In the genomic region with DNA sequence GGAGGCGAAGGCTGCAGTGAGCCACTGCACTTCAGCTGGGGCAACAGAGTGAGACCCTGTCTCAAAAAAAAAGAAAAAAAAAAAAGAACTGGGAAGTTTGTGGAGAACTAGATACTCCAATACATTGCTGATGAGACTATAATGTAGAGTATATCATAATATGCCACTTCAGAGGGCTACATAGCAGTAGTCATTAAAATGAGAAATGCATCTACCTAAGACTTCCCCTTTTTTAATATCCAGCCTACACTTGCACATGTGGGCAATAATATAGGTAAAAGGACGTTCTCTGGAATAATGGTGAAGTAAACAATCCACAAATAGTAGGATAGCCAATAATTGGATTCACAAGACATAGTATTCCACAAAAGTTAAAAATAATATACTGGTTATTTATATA, we compare ENCODE assay signal across 35 cellular contexts.
"Had no signal": no experiment of that assay in that cellular context is flagged by ENCODE, and none has a peak within 500 bp of the region (broad histone marks: within the 10 kb centered on the region; RNA-seq: fewer than 3 reads in every experiment).

No MANE protein-coding gene starts in this region.

- H3K27ac Mint-ChIP-seq: activated CD4-positive, alpha-beta T cell treated with anti-CD3 and anti-CD28 coated beads, Interleukin-2, amount 10 ng/mL, durations not matched to agents 24 days and 14 days; activated CD8-positive, alpha-beta T cell treated with anti-CD3 and anti-CD28 coated beads for 36 hours; activated naive CD8-positive, alpha-beta T cell treated with anti-CD3 and anti-CD28 coated beads for 36 hours; activated T-cell treated with anti-CD3 and anti-CD28 coated beads, Interleukin-2, amount 50 U/mL, for 72 hours; activated T-helper 17 cell treated with anti-CD3 and anti-CD28 coated beads, Interleukin-2, amount 50 U/mL, for 72 hours had no signal

- ATAC-seq: activated CD8-positive, alpha-beta T cell treated with anti-CD3 and anti-CD28 coated beads for 36 hours; activated T-cell treated with anti-CD3 and anti-CD28 coated beads, Interleukin-2, amount 50 U/mL, for 72 hours; activated T-helper 17 cell treated with anti-CD3 and anti-CD28 coated beads, Interleukin-2, amount 50 U/mL, for 72 hours had no signal

- H3K4me3 Mint-ChIP-seq: activated CD4-positive, alpha-beta T cell treated with anti-CD3 and anti-CD28 coated beads, Interleukin-2, amount 10 ng/mL, durations not matched to agents 24 days and 14 days; activated CD8-positive, alpha-beta T cell treated with anti-CD3 and anti-CD28 coated beads for 36 hours; activated naive CD8-positive, alpha-beta T cell treated with anti-CD3 and anti-CD28 coated beads for 36 hours; activated T-cell treated with anti-CD3 and anti-CD28 coated beads, Interleukin-2, amount 50 U/mL, for 72 hours; activated T-helper 17 cell treated with anti-CD3 and anti-CD28 coated beads, Interleukin-2, amount 50 U/mL, for 72 hours had no signal

- H3K36me3 Mint-ChIP-seq: activated naive CD8-positive, alpha-beta T cell treated with anti-CD3 and anti-CD28 coated beads for 36 hours had no signal

- FAIRE-seq: colon had no signal

- H3K27ac ChIP-seq: brain microvascular endothelial cell, WERI-Rb-1 had no signal

- H3K27me3 ChIP-seq: brain microvascular endothelial cell had no signal

- H3K27me3 Mint-ChIP-seq: activated CD4-positive, alpha-beta T cell treated with anti-CD3 and anti-CD28 coated beads, Interleukin-2, amount 10 ng/mL, durations not matched to agents 24 days and 14 days; activated CD8-positive, alpha-beta T cell treated with anti-CD3 and anti-CD28 coated beads for 36 hours; activated naive CD8-positive, alpha-beta T cell treated with anti-CD3 and anti-CD28 coated beads for 36 hours; activated T-helper 17 cell treated with anti-CD3 and anti-CD28 coated beads, Interleukin-2, amount 50 U/mL, for 72 hours had no signal

- H3K36me3 ChIP-seq: brain microvascular endothelial cell, WERI-Rb-1 had no signal

- H3K9me3 Mint-ChIP-seq: activated CD4-positive, alpha-beta T cell treated with anti-CD3 and anti-CD28 coated beads, Interleukin-2, amount 10 ng/mL, durations not matched to agents 24 days and 14 days; activated CD8-positive, alpha-beta T cell treated with anti-CD3 and anti-CD28 coated beads for 36 hours; activated naive CD8-positive, alpha-beta T cell treated with anti-CD3 and anti-CD28 coated beads for 36 hours; activated T-cell treated with anti-CD3 and anti-CD28 coated beads, Interleukin-2, amount 50 U/mL, for 72 hours; activated T-helper 17 cell treated with anti-CD3 and anti-CD28 coated beads, Interleukin-2, amount 50 U/mL, for 72 hours had no signal

- H3K4me1 Mint-ChIP-seq: activated CD4-positive, alpha-beta T cell treated with anti-CD3 and anti-CD28 coated beads, Interleukin-2, amount 10 ng/mL, durations not matched to agents 24 days and 14 days; activated naive CD8-positive, alpha-beta T cell treated with anti-CD3 and anti-CD28 coated beads for 36 hours; activated T-helper 17 cell treated with anti-CD3 and anti-CD28 coated beads, Interleukin-2, amount 50 U/mL, for 72 hours had no signal

- DNase-seq: activated CD4-positive, alpha-beta T cell treated with anti-CD3 and anti-CD28 coated beads for 1 hour; activated CD4-positive, alpha-beta T cell treated with anti-CD3 and anti-CD28 coated beads, Interleukin-2, amount 10 ng/mL, durations not matched to agents 24 days and 14 days; activated CD4-positive, alpha-beta T cell treated with anti-CD3 and anti-CD28 coated beads, Interleukin-2, amount 50 U/mL, for 4 hours; activated CD4-positive, CD25-positive, alpha-beta regulatory T cell; activated CD8-positive, alpha-beta T cell treated with anti-CD3 and anti-CD28 coated beads for 36 hours; activated effector memory CD4-positive, alpha-beta T cell treated with anti-CD3 and anti-CD28 coated beads, Interleukin-2, amount 50 U/mL, for 16 hours; activated naive CD4-positive, alpha-beta T cell; activated naive CD4-positive, alpha-beta T cell treated with anti-CD3 and anti-CD28 coated beads, Interleukin-2, amount 50 U/mL, for 16 hours; activated naive CD8-positive, alpha-beta T cell treated with anti-CD3 and anti-CD28 coated beads for 36 hours; activated T-cell treated with anti-CD3 and anti-CD28 coated beads, Interleukin-2, amount 50 U/mL, for 1 hour; activated T-cell treated with anti-CD3 and anti-CD28 coated beads, Interleukin-2, amount 50 U/mL, for 72 hours; amniotic stem cell; aorta; brain microvascular endothelial cell; central memory CD4-positive, alpha-beta T cell; KG1; MV-4-11; NCI-H1092; NCI-H1436 treated with DMSO at 0.1 percent for 48 hours; NCI-H1694 treated with DMSO at 0.1 percent for 48 hours; NCI-H2029; NCI-H2107; NCI-H2171; NCI-H510A; NCI-H526; NCI-H748 treated with DMSO at 0.1 percent for 48 hours; NK-92 treated with Interleukin-12 subunit alpha and Interleukin-12 subunit beta, amount 100 ng/mL, for 24 hours; Right ventricle myocardium superior; SW 1271; T-helper 1 cell; T-helper 2 cell; T-helper 9 cell; WERI-Rb-1 had no signal
